In the genomic region with DNA sequence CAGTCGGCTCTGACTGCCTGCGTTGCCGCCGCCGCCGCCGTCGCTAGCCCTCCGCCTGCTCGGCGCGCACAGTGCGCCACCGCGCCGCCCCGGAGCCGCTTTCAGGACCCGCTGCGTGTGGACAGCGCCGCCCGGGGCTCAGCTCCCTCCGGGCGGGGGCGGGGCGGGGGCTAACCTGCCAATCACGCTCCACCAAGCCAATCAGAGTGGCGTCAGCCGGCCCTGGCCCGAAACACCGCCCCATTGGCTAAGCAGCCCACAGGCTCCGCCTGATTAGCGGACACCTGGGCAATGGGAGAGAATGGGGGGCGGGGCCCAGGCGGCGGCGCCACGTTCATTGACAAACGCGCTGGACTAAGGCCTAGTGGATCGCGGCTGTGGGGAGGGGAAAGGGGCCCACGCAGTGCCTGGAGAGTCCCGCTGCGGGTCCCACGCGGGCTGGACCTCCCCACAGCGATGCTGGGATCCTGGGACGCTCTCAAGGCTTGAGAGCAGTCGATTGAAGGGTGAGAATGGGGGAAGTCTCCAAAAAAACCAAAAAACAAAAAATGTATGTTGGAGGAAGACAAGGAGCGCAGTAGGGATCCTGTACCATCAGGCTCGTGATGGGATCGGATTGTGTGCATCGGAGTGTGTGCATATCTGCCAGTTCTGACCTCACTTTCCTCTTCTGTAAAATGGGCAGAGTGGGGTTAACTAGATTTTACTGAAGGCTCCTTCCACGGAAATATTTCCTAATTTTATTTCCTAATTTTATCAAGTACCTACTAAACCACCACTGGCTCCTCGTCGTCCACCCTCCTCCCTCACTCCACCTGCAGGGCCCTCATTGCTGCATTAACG, we compare ENCODE assay signal across 8 cellular contexts. TPM values are rescaled to one million over a fixed set of nuclear protein-coding genes. Genes with fewer than 3 reads are reported as not detected.
DNase-seq lines count a peak whose midpoint lies in the region; ATAC-seq and TF ChIP-seq lines count a peak whose summit lies in the region.

No MANE protein-coding gene starts in this region.

- DNase-seq in AG10803 (ENCODE audit: low read depth) = peak; percentile 60
- DNase-seq in NCI-H345 treated with DMSO at 0.1 percent for 48 hours (lab: John Stamatoyannopoulos, UW; ENCODE audit: unreplicated experiment) = peak; percentile 93
- DNase-seq in activated CD4-positive, alpha-beta T cell treated with anti-CD3 and anti-CD28 coated beads for 48 hours = peak; percentile 96
- DNase-seq in coronary artery (ENCODE audit: low spot score) = no peak
- DNase-seq in right lobe of liver = peak; percentile 75 to 85 (median 83)
- peak; percentile 64 to 94 (median 78) for DNase-seq in stimulated activated CD4-positive, alpha-beta T cell treated with anti-CD3 and anti-CD28 coated beads, TNF-alpha, amount 100 ng/mL, for 24 hours (ENCODE audit: low read depth in 3 of 3)

- no peaks in the 10 kb centered on the region for H3K9me3 ChIP-seq in right lobe of liver

- peaks cover 21 to 64% of the 10 kb centered on the region in 2 donors for H3K27me3 ChIP-seq in right lobe of liver

- peaks cover 0 to 35% (median 14%) of the 10 kb centered on the region in 4 donors for H3K4me1 ChIP-seq in right lobe of liver

- TF ChIP-seq CTCF in AG10803 (conservative IDR thresholded peaks at IDR 0.05; ENCODE audit: low read length) = no peak
- no peak for TF ChIP-seq CTCF in coronary artery (IDR thresholded peaks at IDR 0.05)
- TF ChIP-seq CTCF in right lobe of liver (IDR thresholded peaks at IDR 0.05) = no peak

- H3K4me3 ChIP-seq in AG10803 (ENCODE audit: low read length) (no peak overlapping the region), coronary artery (peak overlapping the region; percentile 67), right lobe of liver (peak overlapping the region in 1 of 3 donors; percentile 24)

- no peak for TF ChIP-seq POLR2A in right lobe of liver (IDR thresholded peaks at IDR 0.05)

- WGBS in right lobe of liver (ENCODE audit: insufficient coverage, low coverage, low lambda C conversion rate, missing lambda C conversion rate) = 8% methylated on average over 27 of the region's 59 CpGs

- intact Hi-C loops in right lobe of liver (cut with DNase I) = no loop called here

- ATAC-seq in GM19035 (IDR thresholded peaks at IDR 0.05; ENCODE audit: unreplicated experiment) (peak; percentile 75), HG03196 (IDR thresholded peaks at IDR 0.05; ENCODE audit: unreplicated experiment) (peak; percentile 61), right lobe of liver (peak; percentile 83 to 97 (median 90))

- no peaks in the 10 kb centered on the region for H3K36me3 ChIP-seq in right lobe of liver

- H3K27ac ChIP-seq in coronary artery (no peak overlapping the region), right lobe of liver (no peak overlapping the region)

RNA-seq across cellular contexts. Expression of gene PAX5, which starts 6.3 kb away (rescaled TPM):
- total RNA-seq in right lobe of liver = under 1 TPM in 2 of 6 experiments, not detected in 4; 0.12 to 0.18 TPM
